In genomic region chr10:89643431-89643811, GRCh38 we compare ENCODE assay signal across 8 cellular contexts. TPM values are rescaled to one million over a fixed set of nuclear protein-coding genes. Genes with fewer than 3 reads are reported as not detected.
DNase-seq lines count a peak whose midpoint lies in the region; ATAC-seq and TF ChIP-seq lines count a peak whose summit lies in the region.

No MANE protein-coding gene starts in this region.

- peaks cover 13% of the 10 kb centered on the region for H3K79me1 ChIP-seq in mesenchymal stem cell (replicated peaks; ENCODE audit: low read length, poor library complexity, severe bottlenecking)

- peak overlapping the region; percentile 74 for H3K9ac ChIP-seq in mesenchymal stem cell (ENCODE audit: low read length)

- no peaks in the 10 kb centered on the region for H3K9me3 Mint-ChIP-seq in activated CD8-positive, alpha-beta memory T cell treated with anti-CD3 and anti-CD28 coated beads, Interleukin-2, amount 10 ng/mL, durations not matched to agents 7 days and 5 days (ENCODE audit: low read depth)
- H3K9me3 Mint-ChIP-seq in MCF 10A (ENCODE audit: unreplicated experiment): no peaks in the 10 kb centered on the region

- no peak overlapping the region for H3K14ac ChIP-seq in mesenchymal stem cell (ENCODE audit: low read length in 2 of 2)

- no peak overlapping the region for H3K18ac ChIP-seq in mesenchymal stem cell (ENCODE audit: low read depth in 1 of 2, low read length in 2 of 2)

- H3K4me3 ChIP-seq in mesenchymal stem cell (ENCODE audit: insufficient read depth in 1 of 2, low read depth in 1 of 2, low read length in 2 of 2) (peak overlapping the region in 1 of 2 experiments; percentile 89), urinary bladder (ENCODE audit: low read depth, low read length) (peak overlapping the region; percentile 66)

- H3K27me3 ChIP-seq in mesenchymal stem cell (ENCODE audit: control insufficient read depth in 1 of 2, insufficient read depth in 1 of 2, low read length in 2 of 2): no peaks in the 10 kb centered on the region

- peak overlapping the region; percentile 53 for H3K4me2 ChIP-seq in mesenchymal stem cell (ENCODE audit: low read length, poor library complexity, severe bottlenecking)

- intact Hi-C loops in MCF 10A (cut with micrococcal nuclease) (no loop called here), left colon (cut with DNase I, micrococcal nuclease) (no loop called here)

- no peak overlapping the region for H2BK15ac ChIP-seq in mesenchymal stem cell (ENCODE audit: low read depth, poor library complexity, severe bottlenecking)

- no peak overlapping the region for H2AK5ac ChIP-seq in mesenchymal stem cell (ENCODE audit: low read length, severe bottlenecking)

- H2AFZ ChIP-seq in mesenchymal stem cell (ENCODE audit: low read depth, low read length): no peak overlapping the region

- no peak for ATAC-seq in activated CD8-positive, alpha-beta memory T cell treated with anti-CD3 and anti-CD28 coated beads, Interleukin-2, amount 10 ng/mL, durations not matched to agents 7 days and 5 days
- ATAC-seq in GM19467 (IDR thresholded peaks at IDR 0.05; ENCODE audit: unreplicated experiment): no peak
- no peak for ATAC-seq in left colon

- H3K4me3 Mint-ChIP-seq in activated CD8-positive, alpha-beta memory T cell treated with anti-CD3 and anti-CD28 coated beads, Interleukin-2, amount 10 ng/mL, durations not matched to agents 7 days and 5 days: no peak overlapping the region
- H3K4me3 Mint-ChIP-seq in MCF 10A (ENCODE audit: unreplicated experiment): no peak overlapping the region

- H3K23ac ChIP-seq in mesenchymal stem cell (ENCODE audit: low read length in 2 of 2): no peak overlapping the region

- TSS peak; percentile 27 for BruUV-seq in MCF 10A (replicated peaks; lab: Mats Ljungman, UMichigan)

- TF ChIP-seq CTCF in MCF 10A (IDR thresholded peaks at IDR 0.05; ENCODE audit: unreplicated experiment): no peak

- CTCF ChIA-PET in activated CD8-positive, alpha-beta memory T cell treated with anti-CD3 and anti-CD28 coated beads, Interleukin-2, amount 10 ng/mL, durations not matched to agents 7 days and 5 days (lab: Charles Lee): interaction anchor here (1.0 to 2.1 kb wide), 4 partner anchors 9 to 58 kb away, joined by 4 to 12 read pairs (median 4); partner anchors contain the start of gene KIF20B
- CTCF ChIA-PET in MCF 10A (lab: Yijun Ruan, JAX): interaction anchor here (0.6 to 1.3 kb wide), 5 partner anchors 8 to 81 kb away, joined by 3 to 7 read pairs (median 3); partner anchors contain the start of gene KIF20B

- H3K9me3 ChIP-seq in mesenchymal stem cell (ENCODE audit: control insufficient read depth, low read length): no peaks in the 10 kb centered on the region

- H2BK5ac ChIP-seq in mesenchymal stem cell (ENCODE audit: low read depth, low read length, poor library complexity, severe bottlenecking): no peak overlapping the region

- POLR2A ChIA-PET in MCF 10A (lab: Yijun Ruan, JAX): interaction anchor here (0.6 to 5.3 kb wide), 35 partner anchors 11 to 1213 kb away, joined by 3 to 79 read pairs (median 4); partner anchors contain the start of genes IFIT1, IFIT5 and KIF20B

- H4K8ac ChIP-seq in mesenchymal stem cell (ENCODE audit: low read length): no peak overlapping the region

- DNase-seq in activated CD8-positive, alpha-beta memory T cell treated with anti-CD3 and anti-CD28 coated beads, Interleukin-2, amount 10 ng/mL, durations not matched to agents 7 days and 5 days: no peak
- DNase-seq in activated CD8-positive, alpha-beta memory T cell treated with anti-CD3 and anti-CD28 coated beads, Interleukin-2, amount 50 U/mL, for 48 hours: no peak
- DNase-seq in MCF 10A (ENCODE audit: unreplicated experiment): no peak
- no peak for DNase-seq in mesenchymal stem cell
- DNase-seq in left colon: no peak
- no peak for DNase-seq in NCI-H748 treated with DMSO at 0.1 percent for 48 hours (lab: John Stamatoyannopoulos, UW)

- peak overlapping the region; percentile 52 for H3K27ac Mint-ChIP-seq in activated CD8-positive, alpha-beta memory T cell treated with anti-CD3 and anti-CD28 coated beads, Interleukin-2, amount 10 ng/mL, durations not matched to agents 7 days and 5 days
- no peak overlapping the region for H3K27ac Mint-ChIP-seq in MCF 10A (ENCODE audit: low read depth, unreplicated experiment)

- H3K27me3 Mint-ChIP-seq in activated CD8-positive, alpha-beta memory T cell treated with anti-CD3 and anti-CD28 coated beads, Interleukin-2, amount 10 ng/mL, durations not matched to agents 7 days and 5 days: peaks cover 23% of the 10 kb centered on the region
- no peaks in the 10 kb centered on the region for H3K27me3 Mint-ChIP-seq in MCF 10A (ENCODE audit: insufficient read depth, unreplicated experiment)

- H3K36me3 Mint-ChIP-seq in activated CD8-positive, alpha-beta memory T cell treated with anti-CD3 and anti-CD28 coated beads, Interleukin-2, amount 10 ng/mL, durations not matched to agents 7 days and 5 days: peaks cover 2% of the 10 kb centered on the region
- H3K36me3 Mint-ChIP-seq in MCF 10A (ENCODE audit: insufficient read depth, unreplicated experiment): peaks cover under 1% of the 10 kb centered on the region

- H3K27ac ChIP-seq in mesenchymal stem cell (ENCODE audit: low read length, poor library complexity, severe bottlenecking) (peak overlapping the region; percentile 46), urinary bladder (ENCODE audit: low read depth) (no peak overlapping the region)

- 0% methylated on average over 2 of the region's 2 CpGs for WGBS in mesenchymal stem cell
- under 1% methylated on average over 2 of the region's 2 CpGs for WGBS in urinary bladder

- H2BK12ac ChIP-seq in mesenchymal stem cell (ENCODE audit: low read length in 2 of 2): no peak overlapping the region

- no peak overlapping the region for H3K4ac ChIP-seq in mesenchymal stem cell (ENCODE audit: low read depth in 1 of 2, low read length in 2 of 2)

- peaks cover 13% of the 10 kb centered on the region for H3K4me1 Mint-ChIP-seq in activated CD8-positive, alpha-beta memory T cell treated with anti-CD3 and anti-CD28 coated beads, Interleukin-2, amount 10 ng/mL, durations not matched to agents 7 days and 5 days
- peaks cover 31% of the 10 kb centered on the region for H3K4me1 Mint-ChIP-seq in MCF 10A (ENCODE audit: insufficient read depth, unreplicated experiment)

- no peaks in the 10 kb centered on the region for H3K36me3 ChIP-seq in mesenchymal stem cell (ENCODE audit: control insufficient read depth in 1 of 2, insufficient read depth in 2 of 2, low read depth in 1 of 2, low read length in 2 of 2)
- H3K36me3 ChIP-seq in urinary bladder (ENCODE audit: insufficient read depth): no peaks in the 10 kb centered on the region

- H4K91ac ChIP-seq in mesenchymal stem cell (ENCODE audit: low read length): no peak overlapping the region

- H3K4me1 ChIP-seq in mesenchymal stem cell (ENCODE audit: control insufficient read depth, insufficient read depth, low read depth, low read length) (no peaks in the 10 kb centered on the region), urinary bladder (ENCODE audit: insufficient read depth) (no peaks in the 10 kb centered on the region)

- H2BK120ac ChIP-seq in mesenchymal stem cell (ENCODE audit: low read depth, low read length): no peak overlapping the region

RNA-seq across cellular contexts. Expression of gene PANK1, which starts 1.6 kb away (rescaled TPM):
- total RNA-seq in activated CD8-positive, alpha-beta memory T cell treated with anti-CD3 and anti-CD28 coated beads, Interleukin-2, amount 10 ng/mL, durations not matched to agents 7 days and 5 days: 1 to 10 TPM; 6.2 to 7.8 TPM
- 4.7 and 6.1 TPM in 2 replicates for total RNA-seq in MCF 10A (2022)
- 6.9 TPM for polyA plus RNA-seq in mesenchymal stem cell (2013, experiment 1 of 2)
- 7.7 TPM for polyA plus RNA-seq in mesenchymal stem cell (2013, experiment 2 of 2)
- total RNA-seq in urinary bladder: 11.6 TPM
- 2.5 TPM for polyA plus RNA-seq in urinary bladder
- total RNA-seq in left colon: 10 to 100 TPM; 28.7 to 33.5 TPM

RNA-seq across cellular contexts. Expression of gene KIF20B, which starts 58.0 kb away (rescaled TPM):
- total RNA-seq in activated CD8-positive, alpha-beta memory T cell treated with anti-CD3 and anti-CD28 coated beads, Interleukin-2, amount 10 ng/mL, durations not matched to agents 7 days and 5 days: 10 to 100 TPM; 87.5 to 92.8 TPM
- 30.3 and 33.7 TPM in 2 replicates for total RNA-seq in MCF 10A (2022)
- 4.0 TPM for polyA plus RNA-seq in mesenchymal stem cell (2013, experiment 1 of 2)
- polyA plus RNA-seq in mesenchymal stem cell (2013, experiment 2 of 2): 3.9 TPM
- 24.5 TPM for total RNA-seq in urinary bladder
- 2.4 TPM for polyA plus RNA-seq in urinary bladder
- 1 to 10 TPM; 5.6 to 8.9 TPM for total RNA-seq in left colon
